ENCODE assay signal across 14 cellular contexts in the genomic region with DNA sequence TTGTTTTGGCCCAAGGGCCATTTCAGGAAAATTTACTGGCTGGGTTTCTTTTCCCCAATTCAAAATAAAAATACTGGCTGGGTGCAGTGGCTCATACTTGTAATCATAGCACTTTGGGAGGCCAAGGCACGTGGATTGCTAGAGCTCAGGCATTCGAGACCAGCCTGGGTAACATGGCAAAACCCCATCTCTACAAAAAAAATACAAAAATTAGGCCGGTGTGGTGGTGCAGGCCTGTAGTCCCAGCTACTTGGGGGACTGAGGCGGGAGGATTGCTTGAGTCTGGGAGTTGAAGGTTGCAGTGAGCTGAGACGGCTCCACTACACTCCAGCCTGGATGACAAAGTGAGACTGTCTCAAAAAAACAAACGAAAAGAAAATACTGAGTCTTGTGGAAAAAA.
DNase-seq lines count a peak whose midpoint lies in the region; ATAC-seq and TF ChIP-seq lines count a peak whose summit lies in the region.
"Had no signal": no experiment of that assay in that cellular context is flagged by ENCODE, and none has a peak within 500 bp of the region (broad histone marks: within the 10 kb centered on the region; RNA-seq: fewer than 3 reads in every experiment).

No MANE protein-coding gene starts in this region.

- DNase-seq in AG04450 (ENCODE audit: low read depth, low spot score): no peak
- DNase-seq in SJSA1 (ENCODE audit: low read depth in 1 of 2, low spot score in 2 of 2): no peak
- DNase-seq in mesenteric fat pad (ENCODE audit: low spot score): peak; percentile 35
- DNase-seq in HK-2 (ENCODE audit: unreplicated experiment): no peak
- no peak for DNase-seq in pons (ENCODE audit: low spot score)
- DNase-seq: CD8-positive, alpha-beta memory T cell; H7; NCI-H1417; NCI-H1930; NCI-H524; SJCRH30 had no signal

- H3K36me3 Mint-ChIP-seq in stimulated activated memory B cell treated with anti-CD40 and anti-IgM and Interleukin-4, amounts not matched to agents 10 μg/mL and 1 μg/mL and 100 μg/mL, for 72 hours: no peaks in the 10 kb centered on the region

- H3K36me3 ChIP-seq in SJSA1: 0 out of 2 replicates have a peak, but pooled peaks cover 18% of the 10 kb centered on the region
- no peaks in the 10 kb centered on the region for H3K36me3 ChIP-seq in skeletal muscle satellite cell (ENCODE audit: insufficient read depth, low read length)

- peak overlapping the region; percentile 46 for H3K4me2 ChIP-seq in skeletal muscle satellite cell (ENCODE audit: low read length)

- ATAC-seq in HG02798 (IDR thresholded peaks at IDR 0.05; ENCODE audit: poor library complexity, unreplicated experiment): no peak
- ATAC-seq in stimulated activated memory B cell treated with anti-CD40 and anti-IgM and Interleukin-4, amounts not matched to agents 10 μg/mL and 1 μg/mL and 100 μg/mL, for 72 hours: no peak

- H3K4me3 ChIP-seq in AG04450 (ENCODE audit: low read depth, low read length): no peak overlapping the region
- no peak overlapping the region for H3K4me3 ChIP-seq in SJSA1
- no peak overlapping the region for H3K4me3 ChIP-seq in skeletal muscle satellite cell (ENCODE audit: low read length)
- H3K4me3 ChIP-seq: SJCRH30 had no signal

- no peaks in the 10 kb centered on the region for H3K27me3 ChIP-seq in AG04450 (ENCODE audit: control insufficient read depth, insufficient read depth, low read length)
- H3K27me3 ChIP-seq in SJSA1 (replicated peaks): no peaks in the 10 kb centered on the region
- no peaks in the 10 kb centered on the region for H3K27me3 ChIP-seq in skeletal muscle satellite cell (ENCODE audit: control insufficient read depth, insufficient read depth, low read length)
- H3K27me3 ChIP-seq: SJCRH30 had no signal

- H3K9ac ChIP-seq in skeletal muscle satellite cell (ENCODE audit: low read depth, low read length): peak overlapping the region; percentile 2

- no peaks in the 10 kb centered on the region for H3K9me3 Mint-ChIP-seq in stimulated activated memory B cell treated with anti-CD40 and anti-IgM and Interleukin-4, amounts not matched to agents 10 μg/mL and 1 μg/mL and 100 μg/mL, for 72 hours

- POLR2A ChIA-PET in AG04450 (lab: Yijun Ruan, JAX): interaction anchor here (0.7 to 0.8 kb wide), 2 partner anchors 11 to 20 kb away, joined by 3 read pairs; no protein-coding TSS in a partner anchor

- CTCF ChIA-PET in AG04450 (lab: Charles Lee): interaction anchor here (2.1 kb wide), 1 partner anchor 15 kb away, joined by 8 read pairs; no protein-coding TSS in a partner anchor

- H3K27ac ChIP-seq in AG04450 (ENCODE audit: low read depth, low read length): peak overlapping the region; percentile 42
- peak overlapping the region; percentile 69 for H3K27ac ChIP-seq in SJSA1
- H3K27ac ChIP-seq: SJCRH30 had no signal

- no peak for TF ChIP-seq CTCF in AG04450 (IDR thresholded peaks at IDR 0.05; ENCODE audit: low read depth, low read length)

- H3K4me1 ChIP-seq in SJSA1 (replicated peaks) (peaks cover 26% of the 10 kb centered on the region), skeletal muscle satellite cell (ENCODE audit: control insufficient read depth, insufficient read depth, low read length) (peaks cover 18% of the 10 kb centered on the region)
- H3K4me1 ChIP-seq: SJCRH30 had no signal

- no peaks in the 10 kb centered on the region for H3K27me3 Mint-ChIP-seq in stimulated activated memory B cell treated with anti-CD40 and anti-IgM and Interleukin-4, amounts not matched to agents 10 μg/mL and 1 μg/mL and 100 μg/mL, for 72 hours

- H3K4me1 Mint-ChIP-seq in stimulated activated memory B cell treated with anti-CD40 and anti-IgM and Interleukin-4, amounts not matched to agents 10 μg/mL and 1 μg/mL and 100 μg/mL, for 72 hours: no peaks in the 10 kb centered on the region
- H3K4me1 Mint-ChIP-seq: CD8-positive, alpha-beta memory T cell had no signal

- H3K9me3 ChIP-seq in AG04450 (ENCODE audit: control insufficient read depth, insufficient read depth, low read length) (no peaks in the 10 kb centered on the region), SJSA1 (replicated peaks) (no peaks in the 10 kb centered on the region), skeletal muscle satellite cell (replicated peaks; ENCODE audit: low read length) (no peaks in the 10 kb centered on the region)

- H3K27ac Mint-ChIP-seq in stimulated activated memory B cell treated with anti-CD40 and anti-IgM and Interleukin-4, amounts not matched to agents 10 μg/mL and 1 μg/mL and 100 μg/mL, for 72 hours: no peak overlapping the region

- H3K4me3 Mint-ChIP-seq in stimulated activated memory B cell treated with anti-CD40 and anti-IgM and Interleukin-4, amounts not matched to agents 10 μg/mL and 1 μg/mL and 100 μg/mL, for 72 hours: no peak overlapping the region
- H3K4me3 Mint-ChIP-seq: CD8-positive, alpha-beta memory T cell had no signal
